ENCODE assay signal across 8 cellular contexts in the genomic region with DNA sequence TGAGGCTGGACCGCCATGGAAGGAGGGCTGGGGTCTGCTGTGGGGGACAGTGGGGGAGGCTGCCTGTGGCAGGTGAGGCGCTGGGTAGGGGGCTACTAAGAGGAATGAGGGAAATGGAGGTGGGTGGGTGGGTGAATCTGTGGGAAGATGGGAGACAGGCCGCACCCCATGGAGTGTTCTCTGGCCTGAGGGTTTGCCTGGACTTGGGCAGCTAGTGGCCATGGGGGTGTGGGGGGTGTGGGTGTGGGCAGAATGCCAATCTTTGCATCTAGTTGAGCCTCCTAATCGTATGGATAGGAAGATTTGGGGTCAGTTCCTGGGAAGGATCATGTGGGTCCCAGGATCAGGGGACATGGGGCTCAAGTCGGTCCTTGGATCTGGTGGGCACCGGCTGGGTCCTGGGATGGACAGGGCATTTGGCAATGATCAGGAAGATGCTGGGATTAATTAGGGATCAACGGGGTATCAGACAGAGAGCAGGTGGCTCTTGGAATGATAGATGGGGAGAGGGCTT. TPM values are rescaled to one million over a fixed set of nuclear protein-coding genes. Genes with fewer than 3 reads are reported as not detected.
DNase-seq lines count a peak whose midpoint lies in the region; ATAC-seq, FAIRE-seq and TF ChIP-seq lines count a peak whose summit lies in the region.

No MANE protein-coding gene starts in this region.

- no peak for TF ChIP-seq RAD21 in A549 (conservative IDR thresholded peaks at IDR 0.05 in 1 of 2, IDR thresholded peaks at IDR 0.05 in 1 of 2)

- FAIRE-seq in A549 (lab: Jason Lieb, UNC), result no peak
- no peak for FAIRE-seq in HTR-8/SVneo (lab: Jason Lieb, UNC)

- H3K36me3 ChIP-seq in mammary epithelial cell (ENCODE audit: insufficient read depth, low read length), result no peaks in the 10 kb centered on the region

- H3K9ac ChIP-seq in mammary epithelial cell (ENCODE audit: insufficient read depth, low read length), result peak overlapping the region; percentile 66

- dilution Hi-C loops in mammary epithelial cell (cut with HindIII; ENCODE audit: low sequenced_read_pairs), result no loop called here

- H3K27ac ChIP-seq in A549 (peak overlapping the region; percentile 85 to 91), mammary epithelial cell (ENCODE audit: insufficient read depth, low read depth, low read length) (peak overlapping the region; percentile 53)

- in situ Hi-C loops in mammary epithelial cell (cut with MboI; ENCODE audit: low sequenced_read_pairs in 2 of 2), result no loop called here

- no peaks in the 10 kb centered on the region for H3K9me3 ChIP-seq in A549
- H3K9me3 ChIP-seq in mammary epithelial cell (replicated peaks; ENCODE audit: insufficient read depth, low read length), result no peaks in the 10 kb centered on the region
- no peaks in the 10 kb centered on the region for H3K9me3 ChIP-seq in mononuclear cell (ENCODE audit: low read depth, low read length)

- POLR2A ChIA-PET in A549 (lab: Yijun Ruan, JAX), result interaction anchor here (0.6 to 1.4 kb wide), 3 partner anchors 10 to 248 kb away, joined by 7 to 11 read pairs (median 8); partner anchors contain the start of gene ENDOG

- CTCF ChIA-PET in A549 (lab: Yijun Ruan, JAX), result interaction anchor here (1.3 to 2.3 kb wide), 2 partner anchors 10 to 12 kb away, joined by 3 to 18 read pairs; no protein-coding TSS in a partner anchor
- CTCF ChIA-PET in mammary epithelial cell (lab: Charles Lee; ENCODE audit: low non-redundant PET), result no interaction called here

- H3K79me2 ChIP-seq in mammary epithelial cell (ENCODE audit: insufficient read depth, low read length), result peaks cover 11% of the 10 kb centered on the region

- peak overlapping the region; percentile 88 for H2AFZ ChIP-seq in mammary epithelial cell (ENCODE audit: low read depth, low read length)

- ATAC-seq in A549, result peak; percentile 1 to 2; a peak in 4 of 6 replicates
- ATAC-seq in GM18505 (IDR thresholded peaks at IDR 0.05; ENCODE audit: unreplicated experiment), result no peak
- ATAC-seq in HG02588 (IDR thresholded peaks at IDR 0.05; ENCODE audit: unreplicated experiment), result no peak

- DNase-seq in A549 (ENCODE audit: low read depth in 1 of 2, low spot score in 1 of 2) (peak in 1 of 2 experiments; percentile 31), HTR-8/SVneo (ENCODE audit: insufficient read length, low spot score) (peak; percentile 12), mammary epithelial cell (no peak), OCI-M2 (lab: John Stamatoyannopoulos, UW; ENCODE audit: unreplicated experiment) (no peak)
- no peak for DNase-seq in activated CD4-positive, CD25-positive, alpha-beta regulatory T cell (lab: John Stamatoyannopoulos, UW)

- 28% methylated on average over 7 of the region's 7 CpGs for WGBS in A549 (ENCODE audit: missing lambda C conversion rate)
- WGBS in mammary epithelial cell (ENCODE audit: low coverage, missing lambda C conversion rate), result 50% methylated on average over 2 of the region's 7 CpGs

- H3K4me2 ChIP-seq in A549, result peak overlapping the region; percentile 92
- H3K4me2 ChIP-seq in mammary epithelial cell (ENCODE audit: insufficient read depth, low read depth, low read length), result peak overlapping the region; percentile 72

- H3K4me3 ChIP-seq in A549 (peak overlapping the region; percentile 81), mammary epithelial cell (replicated peaks in 1 of 3; ENCODE audit: insufficient read depth in 1 of 3, low read depth in 2 of 3, low read length in 3 of 3) (peak overlapping the region; percentile 80 to 87 (median 87)), mononuclear cell (ENCODE audit: low read length) (peak overlapping the region; percentile 86)

- intact Hi-C loops in mammary epithelial cell (cut with micrococcal nuclease), result loop anchor here (2.0 to 10.0 kb wide), 2 partner anchors 15 to 191 kb away; no protein-coding TSS in a partner anchor

- H3K27me3 ChIP-seq in mammary epithelial cell (ENCODE audit: insufficient read depth, low read length) (no peaks in the 10 kb centered on the region), mononuclear cell (ENCODE audit: insufficient read depth, low read length) (no peaks in the 10 kb centered on the region)

- H4K20me1 ChIP-seq in mammary epithelial cell (ENCODE audit: insufficient read depth, low read length), result no peaks in the 10 kb centered on the region

- no peak for TF ChIP-seq POLR2A in A549 (IDR thresholded peaks at IDR 0.05; ENCODE audit: low read length)
- no peak for TF ChIP-seq POLR2A in GM18505 (IDR thresholded peaks at IDR 0.05; ENCODE audit: borderline replicate concordance, extremely low read depth, insufficient read depth, insufficient read length)

- H3K4me1 ChIP-seq in A549 (peaks cover 14% of the 10 kb centered on the region), mammary epithelial cell (ENCODE audit: insufficient read depth, low read length) (peaks cover 13% of the 10 kb centered on the region), mononuclear cell (ENCODE audit: insufficient read depth, low read length) (peaks cover 22% of the 10 kb centered on the region)

- BruUV-seq in mammary epithelial cell (replicated peaks; lab: Mats Ljungman, UMichigan), result no TSS peak

- no peak for TF ChIP-seq CTCF in A549 (IDR thresholded peaks at IDR 0.05)
- no peak for TF ChIP-seq CTCF in mammary epithelial cell (conservative IDR thresholded peaks at IDR 0.05 in 1 of 2, IDR thresholded peaks at IDR 0.05 in 1 of 2; ENCODE audit: extremely low read depth in 1 of 2, insufficient read depth in 1 of 2, low read depth in 1 of 2, low read length in 2 of 2)

- no peak for TF ChIP-seq EP300 in A549 (IDR thresholded peaks at IDR 0.05)

TF ChIP-seq in A549, 52 proteins besides CTCF, POLR2A, EP300 and RAD21:
- TF ChIP-seq FOSB (CRISPR knock-in tag; IDR thresholded peaks at IDR 0.05) (no peak), POLR2AphosphoS2 (conservative IDR thresholded peaks at IDR 0.05; ENCODE audit: low read length) (no peak), ZSCAN20 (CRISPR knock-in tag; IDR thresholded peaks at IDR 0.05) (no peak), RNF2 (IDR thresholded peaks at IDR 0.05; ENCODE audit: borderline replicate concordance, low read depth) (no peak), MAFK (IDR thresholded peaks at IDR 0.05; ENCODE audit: partially characterized antibody) (no peak), HOXA7 (CRISPR knock-in tag; IDR thresholded peaks at IDR 0.05) (no peak), JUN (IDR thresholded peaks at IDR 0.05) (no peak)

RNA-seq across cellular contexts. Expression of gene ZDHHC12, which starts 0.5 kb away (rescaled TPM):
- polyA plus RNA-seq in A549 (2011; rRNA removed), result 37.6 and 55.5 TPM in 2 replicates
- polyA plus RNA-seq in A549 (2012; cell fraction: cytosol; rRNA removed), result 133 and 189 TPM in 2 replicates
- 101 and 188 TPM in 2 replicates for polyA plus RNA-seq in A549 (2012; cell fraction: nucleus; rRNA removed)
- polyA plus RNA-seq in A549 (2017; fragmentation: RNase III; extraction: RNeasy Plus Mini Kit Qiagen cat#74134 plus additional on column Dnase treatment), result 66.2 to 77.5 TPM (median 75.7 TPM) in 3 replicates
- polyA minus RNA-seq in A549 (2011; rRNA and poly(A)+ RNA removed), result 11.5 and 16.4 TPM in 2 replicates
- total RNA-seq in mammary epithelial cell, result 10 to 100 TPM; 30.0 to 61.3 TPM
- polyA plus RNA-seq in mammary epithelial cell, result 96.6 TPM
- polyA minus RNA-seq in mammary epithelial cell, result 24.7 TPM
- 19.6 TPM for total RNA-seq in mononuclear cell

RNA-seq across cellular contexts. Expression of gene PKN3, which starts 21.1 kb away (rescaled TPM):
- polyA plus RNA-seq in A549 (2011; rRNA removed) (7.6 and 9.0 TPM in 2 replicates), A549 (2017; fragmentation: RNase III; extraction: RNeasy Plus Mini Kit Qiagen cat#74134 plus additional on column Dnase treatment) (14.1 to 16.7 TPM (median 16.3 TPM) in 3 replicates), mammary epithelial cell (2.1 TPM)
- polyA plus RNA-seq in A549 (2012; cell fraction: cytosol; rRNA removed), result 22.0 and 24.5 TPM in 2 replicates
- 81.5 and 93.7 TPM in 2 replicates for polyA plus RNA-seq in A549 (2012; cell fraction: nucleus; rRNA removed)
- polyA minus RNA-seq in A549 (2011; rRNA and poly(A)+ RNA removed), result 6.4 and 12.6 TPM in 2 replicates
- total RNA-seq in mammary epithelial cell (1 to 10 TPM in 1 of 2 donors, under 1 TPM in 1; 0.33 to 2.1 TPM), mononuclear cell (0.73 TPM)
- 0.41 TPM for polyA minus RNA-seq in mammary epithelial cell

RNA-seq across cellular contexts. Expression of gene SET, which starts 34.4 kb away (rescaled TPM):
- polyA plus RNA-seq in A549 (2011; rRNA removed), result 293 and 518 TPM in 2 replicates
- 78.7 and 85.2 TPM in 2 replicates for polyA plus RNA-seq in A549 (2012; cell fraction: cytosol; rRNA removed)
- polyA plus RNA-seq in A549 (2012; cell fraction: nucleus; rRNA removed), result 34.6 and 48.0 TPM in 2 replicates
- polyA plus RNA-seq in A549 (2017; fragmentation: RNase III; extraction: RNeasy Plus Mini Kit Qiagen cat#74134 plus additional on column Dnase treatment), result 538 to 546 TPM (median 544 TPM) in 3 replicates
- polyA minus RNA-seq in A549 (2011; rRNA and poly(A)+ RNA removed), result 108 TPM in 2 replicates
- 100 to 1,000 TPM; 282 to 484 TPM for total RNA-seq in mammary epithelial cell
- 136 TPM for polyA plus RNA-seq in mammary epithelial cell
- polyA minus RNA-seq in mammary epithelial cell, result 116 TPM
- 386 TPM for total RNA-seq in mononuclear cell

RNA-seq across cellular contexts. Expression of gene ZER1, which starts 48.3 kb away (rescaled TPM):
- polyA plus RNA-seq in A549 (2011; rRNA removed), result 13.4 and 16.2 TPM in 2 replicates
- 18.2 and 22.4 TPM in 2 replicates for polyA plus RNA-seq in A549 (2012; cell fraction: cytosol; rRNA removed)
- polyA plus RNA-seq in A549 (2012; cell fraction: nucleus; rRNA removed), result 30.8 and 33.2 TPM in 2 replicates
- 8.1 to 10.8 TPM (median 9.1 TPM) in 3 replicates for polyA plus RNA-seq in A549 (2017; fragmentation: RNase III; extraction: RNeasy Plus Mini Kit Qiagen cat#74134 plus additional on column Dnase treatment)
- polyA minus RNA-seq in A549 (2011; rRNA and poly(A)+ RNA removed), result 29.1 and 43.1 TPM in 2 replicates
- 10 to 100 TPM; 27.3 to 29.2 TPM for total RNA-seq in mammary epithelial cell
- 17.8 TPM for polyA plus RNA-seq in mammary epithelial cell
- polyA minus RNA-seq in mammary epithelial cell, result 90.1 TPM
- 23.4 TPM for total RNA-seq in mononuclear cell

Comparison
In these comparisons a context has a peak if more than half of its experiments do, and no peak if none do; other contexts are left out.
1. ATAC-seq: peak in A549 (2 of 2); none in GM18505 (single experiment) and HG02588 (single experiment).
2. Peak in every context shown above with its lines, with median percentiles within 50 percentile points of each other: H3K4me3 ChIP-seq.